8 cellular contexts compared by ENCODE assay signal in the genomic region with DNA sequence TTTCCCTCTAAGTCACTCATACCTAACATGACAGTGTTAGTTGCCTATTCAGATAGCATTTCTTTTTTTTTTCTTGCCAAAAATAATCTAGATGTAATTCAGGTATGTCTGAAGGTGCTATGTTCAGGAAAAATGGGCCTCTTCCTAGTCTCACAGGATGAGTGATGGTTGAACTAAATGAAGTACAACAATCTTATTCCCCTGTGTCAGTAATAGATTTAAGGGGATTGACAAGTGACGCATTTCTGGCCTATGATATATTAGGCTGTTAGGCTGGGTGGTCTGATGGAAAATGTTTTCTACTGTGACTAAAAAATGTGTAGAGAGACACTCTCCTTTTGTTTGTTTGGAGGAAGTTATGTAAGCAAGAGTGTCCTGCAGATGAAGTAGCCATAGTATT.
"Had no signal": no experiment of that assay in that cellular context is flagged by ENCODE, and none has a peak within 500 bp of the region (broad histone marks: within the 10 kb centered on the region; RNA-seq: fewer than 3 reads in every experiment).

No MANE protein-coding gene starts in this region.

- H3K4me3 ChIP-seq: GM23248, GM23338, HAP-1 had no signal

- H3K4me1 ChIP-seq: HAP-1 had no signal

- H3K9ac ChIP-seq: GM23248 had no signal

- H3K4me2 ChIP-seq: GM23338 had no signal

- H3K9me3 ChIP-seq: HAP-1 had no signal

- H2AFZ ChIP-seq: GM23248, GM23338 had no signal

- H3K27ac ChIP-seq: GM23248 had no signal

- DNase-seq: GM23248, GOT3, H7, H9, HCEC 1CT, HFFc6 had no signal

- H3K36me3 ChIP-seq: HAP-1 had no signal
